12 cellular contexts compared by ENCODE assay signal in the genomic region with DNA sequence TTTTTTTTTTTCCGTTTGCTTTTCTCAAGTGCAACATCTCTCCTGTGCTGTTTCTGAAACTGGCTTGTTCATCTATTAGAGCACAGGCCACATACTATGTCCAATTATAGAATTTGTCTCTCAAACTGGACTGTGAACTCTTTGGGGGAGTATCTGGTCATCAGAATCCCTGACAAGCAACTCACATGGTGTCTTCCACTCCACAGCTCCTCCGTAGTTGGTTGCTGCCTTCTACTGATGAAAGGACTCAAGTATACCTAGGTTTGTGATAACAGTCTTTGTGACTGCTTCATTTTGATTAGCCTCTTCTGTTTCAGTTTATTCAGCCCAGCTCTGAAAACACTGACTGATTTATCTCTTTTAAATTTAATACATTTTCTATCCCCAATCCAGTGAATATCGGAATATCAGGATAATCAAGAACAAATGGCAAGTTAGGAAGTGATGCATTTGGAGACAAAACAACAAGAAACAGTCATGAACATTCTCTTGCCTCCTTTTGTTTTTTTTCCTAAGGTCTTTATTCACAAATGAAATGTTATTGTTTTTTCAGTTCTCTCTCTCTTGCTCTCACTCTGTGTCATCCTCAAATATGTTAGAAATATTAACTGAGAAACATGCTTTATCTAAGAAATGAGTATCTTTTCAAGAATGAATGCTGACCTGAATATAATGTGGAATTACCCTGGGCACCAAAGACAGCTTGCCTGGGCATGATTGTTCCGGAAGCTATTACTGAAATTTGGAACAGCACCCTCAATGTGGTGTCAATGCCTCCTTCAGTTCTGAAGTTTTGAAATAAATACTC. TPM values are rescaled to one million over a fixed set of nuclear protein-coding genes. Genes with fewer than 3 reads are reported as not detected.
DNase-seq lines count a peak whose midpoint lies in the region; ATAC-seq and TF ChIP-seq lines count a peak whose summit lies in the region.
"Had no signal": no experiment of that assay in that cellular context is flagged by ENCODE, and none has a peak within 500 bp of the region (broad histone marks: within the 10 kb centered on the region; RNA-seq: fewer than 3 reads in every experiment).

No MANE protein-coding gene starts in this region.

- TF ChIP-seq CTCF in SK-N-SH (IDR thresholded peaks at IDR 0.05) = no peak

- peak; percentile 39 for ATAC-seq in GM18858 (IDR thresholded peaks at IDR 0.05; ENCODE audit: unreplicated experiment)
- peak; percentile 7 for ATAC-seq in Right ventricle myocardium superior (ENCODE audit: poor library complexity)
- ATAC-seq in HG02938 (IDR thresholded peaks at IDR 0.05; ENCODE audit: unreplicated experiment) = no peak

- intact Hi-C loops in Right ventricle myocardium superior (cut with DNase I) = no loop called here
- intact Hi-C loops in activated T-helper 1 cell treated with anti-CD3 and anti-CD28 coated beads, Interleukin-12 subunit alpha, Interleukin-12 subunit beta, Interleukin-2, Interleukin-4 antibody, amounts not matched to agents 30 ng/mL and 10 ng/mL and 1 ng/mL, durations not matched to agents 14 hours and 24 hours and 36 hours (cut with micrococcal nuclease) = no loop called here

- H3K36me3 ChIP-seq in SK-N-SH (replicated peaks in 1 of 2; ENCODE audit: control insufficient read depth in 1 of 2, insufficient read depth in 2 of 2, low read length in 1 of 2) = peaks cover 0 to 4% of the 10 kb centered on the region in 2 experiments
- no peaks in the 10 kb centered on the region for H3K36me3 ChIP-seq in skeletal muscle satellite cell (ENCODE audit: insufficient read depth, low read length)
- H3K36me3 ChIP-seq: spleen had no signal

- peak; percentile 14 to 74; a peak in 2 of 4 replicates for TF ChIP-seq EP300 in SK-N-SH (IDR thresholded peaks at IDR 0.05; ENCODE audit: borderline replicate concordance in 1 of 2, low read depth in 1 of 2, low read length in 1 of 2)

- H3K9ac ChIP-seq in SK-N-SH (peak overlapping the region; percentile 82), skeletal muscle satellite cell (ENCODE audit: low read depth, low read length) (peak overlapping the region; percentile 56)

- DNase-seq in SK-N-SH = no peak
- no peak for DNase-seq in Right ventricle myocardium superior
- no peak for DNase-seq in hypothalamus (lab: John Stamatoyannopoulos, UW)
- DNase-seq in activated T-helper 1 cell treated with anti-CD3 and anti-CD28 coated beads, Interleukin-12 subunit alpha, Interleukin-12 subunit beta, Interleukin-2, Interleukin-4 antibody, amounts not matched to agents 30 ng/mL and 10 ng/mL and 1 ng/mL, durations not matched to agents 14 hours and 24 hours and 36 hours (ENCODE audit: low spot score) = no peak
- no peak for DNase-seq in NCI-H2081 (lab: John Stamatoyannopoulos, UW)
- DNase-seq: activated T-cell treated with anti-CD3 and anti-CD28 coated beads, Interleukin-2, amount 50 U/mL, for 48 hours; C1 segment of cervical spinal cord; NCI-H1417 treated with DMSO at 0.1 percent for 48 hours; spleen had no signal

- peak overlapping the region; percentile 96 to 100 for H3K27ac ChIP-seq in SK-N-SH (ENCODE audit: low read depth in 2 of 2, low read length in 1 of 2)
- H3K27ac ChIP-seq: spleen had no signal

- H2AFZ ChIP-seq in SK-N-SH (ENCODE audit: low read depth) = peak overlapping the region; percentile 12; the same call in 1 of the 2 replicates

- H3K4me2 ChIP-seq in SK-N-SH (peak overlapping the region; percentile 72), skeletal muscle satellite cell (ENCODE audit: low read length) (peak overlapping the region; percentile 57)

- H3F3A ChIP-seq in SK-N-SH (replicated peaks; ENCODE audit: insufficient read depth) = peaks cover 50% of the 10 kb centered on the region

- H3K27me3 ChIP-seq in SK-N-SH (ENCODE audit: insufficient read depth) (no peaks in the 10 kb centered on the region), skeletal muscle satellite cell (ENCODE audit: control insufficient read depth, insufficient read depth, low read length) (no peaks in the 10 kb centered on the region)
- H3K27me3 ChIP-seq: spleen had no signal

- H3K9me2 ChIP-seq in SK-N-SH = no peaks in the 10 kb centered on the region

- H3K4me1 ChIP-seq in SK-N-SH (ENCODE audit: control insufficient read depth in 1 of 2, insufficient read depth in 2 of 2, low read depth in 1 of 2, low read length in 1 of 2) (peaks cover 53 to 78% of the 10 kb centered on the region in 2 experiments), skeletal muscle satellite cell (ENCODE audit: control insufficient read depth, insufficient read depth, low read length) (peaks cover 63% of the 10 kb centered on the region)

- POLR2A ChIA-PET in SK-N-SH (lab: Yijun Ruan, JAX) = interaction anchor here (0.6 to 2.7 kb wide), 4 partner anchors 21 to 421 kb away, joined by 3 to 12 read pairs (median 6); a partner anchor contains a TSS

- H3K79me2 ChIP-seq in SK-N-SH (ENCODE audit: insufficient read depth) = peaks cover 93% of the 10 kb centered on the region

- H3K27ac Mint-ChIP-seq in activated T-helper 1 cell treated with anti-CD3 and anti-CD28 coated beads, Interleukin-12 subunit alpha, Interleukin-12 subunit beta, Interleukin-2, Interleukin-4 antibody, amounts not matched to agents 30 ng/mL and 10 ng/mL and 1 ng/mL, durations not matched to agents 14 hours and 24 hours and 36 hours = no peak overlapping the region

- H3K4me3 ChIP-seq in SK-N-SH (ENCODE audit: low read depth in 2 of 2, low read length in 1 of 2) (peak overlapping the region in 1 of 2 experiments; percentile 52; a peak in 2 of 4 replicates), skeletal muscle satellite cell (ENCODE audit: low read length) (peak overlapping the region; percentile 18)
- H3K4me3 ChIP-seq: spleen had no signal

- no peaks in the 10 kb centered on the region for H3K4me1 Mint-ChIP-seq in activated T-helper 1 cell treated with anti-CD3 and anti-CD28 coated beads, Interleukin-12 subunit alpha, Interleukin-12 subunit beta, Interleukin-2, Interleukin-4 antibody, amounts not matched to agents 30 ng/mL and 10 ng/mL and 1 ng/mL, durations not matched to agents 14 hours and 24 hours and 36 hours (ENCODE audit: low read depth)

- H3K9me3 ChIP-seq in SK-N-SH (no peaks in the 10 kb centered on the region), skeletal muscle satellite cell (replicated peaks; ENCODE audit: low read length) (no peaks in the 10 kb centered on the region)
- H3K9me3 ChIP-seq: spleen had no signal

- no peak overlapping the region for H3K4me3 Mint-ChIP-seq in activated T-helper 1 cell treated with anti-CD3 and anti-CD28 coated beads, Interleukin-12 subunit alpha, Interleukin-12 subunit beta, Interleukin-2, Interleukin-4 antibody, amounts not matched to agents 30 ng/mL and 10 ng/mL and 1 ng/mL, durations not matched to agents 14 hours and 24 hours and 36 hours

- 24% methylated on average over 4 of the region's 4 CpGs for WGBS in SK-N-SH (ENCODE audit: low lambda C conversion rate)

- no peaks in the 10 kb centered on the region for H4K20me1 ChIP-seq in SK-N-SH (ENCODE audit: insufficient read depth)

- H3K9me3 Mint-ChIP-seq in activated T-helper 1 cell treated with anti-CD3 and anti-CD28 coated beads, Interleukin-12 subunit alpha, Interleukin-12 subunit beta, Interleukin-2, Interleukin-4 antibody, amounts not matched to agents 30 ng/mL and 10 ng/mL and 1 ng/mL, durations not matched to agents 14 hours and 24 hours and 36 hours = no peaks in the 10 kb centered on the region

- TF ChIP-seq RAD21 in SK-N-SH (IDR thresholded peaks at IDR 0.05; ENCODE audit: low read length) = peak; percentile 50

- H3K27me3 Mint-ChIP-seq in activated T-helper 1 cell treated with anti-CD3 and anti-CD28 coated beads, Interleukin-12 subunit alpha, Interleukin-12 subunit beta, Interleukin-2, Interleukin-4 antibody, amounts not matched to agents 30 ng/mL and 10 ng/mL and 1 ng/mL, durations not matched to agents 14 hours and 24 hours and 36 hours (ENCODE audit: insufficient read depth) = peaks cover 6% of the 10 kb centered on the region

- CTCF ChIA-PET in SK-N-SH (lab: Yijun Ruan, JAX) = interaction anchor here (0.6 to 3.2 kb wide), 7 partner anchors 21 to 432 kb away, joined by 3 to 10 read pairs (median 4); a partner anchor contains a TSS

- no peaks in the 10 kb centered on the region for H3K36me3 Mint-ChIP-seq in activated T-helper 1 cell treated with anti-CD3 and anti-CD28 coated beads, Interleukin-12 subunit alpha, Interleukin-12 subunit beta, Interleukin-2, Interleukin-4 antibody, amounts not matched to agents 30 ng/mL and 10 ng/mL and 1 ng/mL, durations not matched to agents 14 hours and 24 hours and 36 hours (ENCODE audit: low read depth)

TF ChIP-seq in SK-N-SH, 30 proteins besides CTCF, POLR2A, EP300 and RAD21 (continues in another document):
- TF ChIP-seq RXRA (IDR thresholded peaks at IDR 0.05; ENCODE audit: borderline replicate concordance, low read depth) (peak; percentile 20; the same call in 1 of the 2 replicates), TCF12 (IDR thresholded peaks at IDR 0.05) (peak; percentile 58), POLR2AphosphoS5 (IDR thresholded peaks at IDR 0.05; ENCODE audit: low read depth, low read length) (no peak; the same call in 1 of the 2 replicates), MEF2A (IDR thresholded peaks at IDR 0.05; ENCODE audit: borderline replicate concordance, low read depth) (no peak), CHD2 (IDR thresholded peaks at IDR 0.05; ENCODE audit: low read length, partially characterized antibody) (no peak), TAF1 (IDR thresholded peaks at IDR 0.05; ENCODE audit: borderline replicate concordance, low read depth, low read length) (no peak), FOSL2 (IDR thresholded peaks at IDR 0.05; ENCODE audit: borderline replicate concordance, low read depth) (peak; percentile 5; the same call in 1 of the 2 replicates)
- TF ChIP-seq, protein P1, sequence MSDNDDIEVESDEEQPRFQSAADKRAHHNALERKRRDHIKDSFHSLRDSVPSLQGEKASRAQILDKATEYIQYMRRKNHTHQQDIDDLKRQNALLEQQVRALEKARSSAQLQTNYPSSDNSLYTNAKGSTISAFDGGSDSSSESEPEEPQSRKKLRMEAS (IDR thresholded peaks at IDR 0.05; ENCODE audit: low read depth) = peak; percentile 23; the same call in 1 of the 2 replicates
- TF ChIP-seq, protein P2, sequence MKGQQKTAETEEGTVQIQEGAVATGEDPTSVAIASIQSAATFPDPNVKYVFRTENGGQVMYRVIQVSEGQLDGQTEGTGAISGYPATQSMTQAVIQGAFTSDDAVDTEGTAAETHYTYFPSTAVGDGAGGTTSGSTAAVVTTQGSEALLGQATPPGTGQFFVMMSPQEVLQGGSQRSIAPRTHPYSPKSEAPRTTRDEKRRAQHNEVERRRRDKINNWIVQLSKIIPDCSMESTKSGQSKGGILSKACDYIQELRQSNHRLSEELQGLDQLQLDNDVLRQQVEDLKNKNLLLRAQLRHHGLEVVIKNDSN (IDR thresholded peaks at IDR 0.05; ENCODE audit: borderline replicate concordance, low read depth) = no peak

RNA-seq across cellular contexts. Expression of a gene that starts 51.2 kb away (rescaled TPM):
- polyA plus RNA-seq in SK-N-SH (2012; rRNA removed) = 8.2 and 9.9 TPM in 2 replicates
- polyA plus RNA-seq in SK-N-SH (2012; cell fraction: cytosol; rRNA removed) = 6.5 and 8.0 TPM in 2 replicates
- polyA plus RNA-seq in SK-N-SH (2012; cell fraction: nucleus; rRNA removed) = 15.1 and 25.1 TPM in 2 replicates
- 25.3 TPM for total RNA-seq in Right ventricle myocardium superior
- 24.5 and 25.6 TPM in 2 replicates for total RNA-seq in skeletal muscle satellite cell (2012; rRNA removed)
- 3.4 and 3.7 TPM in 2 replicates for total RNA-seq in activated T-helper 1 cell treated with anti-CD3 and anti-CD28 coated beads, Interleukin-12 subunit alpha, Interleukin-12 subunit beta, Interleukin-2, Interleukin-4 antibody, amounts not matched to agents 30 ng/mL and 10 ng/mL and 1 ng/mL, durations not matched to agents 14 hours and 24 hours and 36 hours
